In the genomic region with DNA sequence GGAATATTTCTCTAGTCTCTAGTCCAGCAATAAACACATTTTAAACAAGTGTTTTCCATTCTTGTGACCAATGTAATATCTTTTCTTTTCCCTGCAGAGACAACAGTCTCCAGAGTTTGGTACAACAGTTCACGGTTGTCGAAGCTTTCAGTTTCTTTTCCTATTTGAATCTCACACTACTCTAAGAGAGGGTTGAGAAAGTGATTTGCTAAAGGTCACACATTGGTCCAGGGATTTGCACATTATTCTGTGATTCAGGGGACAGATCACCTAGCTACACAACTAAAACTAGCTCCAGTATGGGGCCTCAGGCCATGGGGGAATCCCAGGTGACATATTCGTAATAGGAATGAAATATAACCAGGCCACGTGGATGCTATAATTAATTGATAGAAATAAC, we compare ENCODE assay signal across 13 cellular contexts. TPM values are rescaled to one million over a fixed set of nuclear protein-coding genes. Genes with fewer than 3 reads are reported as not detected.
A peak's percentile ranks its signal among the peaks of the same experiment; 100 is the strongest.
DNase-seq lines count a peak whose midpoint lies in the region; ATAC-seq and TF ChIP-seq lines count a peak whose summit lies in the region.
"Had no signal": no experiment of that assay in that cellular context is flagged by ENCODE, and none has a peak within 500 bp of the region (broad histone marks: within the 10 kb centered on the region; RNA-seq: fewer than 3 reads in every experiment).

No MANE protein-coding gene starts in this region.

- no peak overlapping the region for H3K4me3 Mint-ChIP-seq in activated T-helper 2 cell treated with anti-CD3 and anti-CD28 coated beads, Interferon-gamma antibody, Interleukin-2, Interleukin-4, amounts not matched to agents 10 μg/mL and 5 μg/mL and 100 μg/mL, durations not matched to agents 14 hours and 24 hours and 36 hours (ENCODE audit: low read depth)
- H3K4me3 Mint-ChIP-seq: activated CD4-positive, alpha-beta memory T cell treated with anti-CD3 and anti-CD28 coated beads, Interleukin-2, amount 10 ng/mL, durations not matched to agents 7 days and 5 days; activated naive CD8-positive, alpha-beta T cell had no signal

- peaks cover 2% of the 10 kb centered on the region for H3K27me3 Mint-ChIP-seq in activated T-helper 2 cell treated with anti-CD3 and anti-CD28 coated beads, Interferon-gamma antibody, Interleukin-2, Interleukin-4, amounts not matched to agents 10 μg/mL and 5 μg/mL and 100 μg/mL, durations not matched to agents 14 hours and 24 hours and 36 hours (ENCODE audit: low read depth)

- H3K27ac Mint-ChIP-seq in activated T-helper 2 cell treated with anti-CD3 and anti-CD28 coated beads, Interferon-gamma antibody, Interleukin-2, Interleukin-4, amounts not matched to agents 10 μg/mL and 5 μg/mL and 100 μg/mL, durations not matched to agents 14 hours and 24 hours and 36 hours = no peak overlapping the region
- H3K27ac Mint-ChIP-seq: activated CD4-positive, alpha-beta memory T cell treated with anti-CD3 and anti-CD28 coated beads, Interleukin-2, amount 10 ng/mL, durations not matched to agents 7 days and 5 days; activated naive CD8-positive, alpha-beta T cell had no signal

- no peaks in the 10 kb centered on the region for H3K4me1 Mint-ChIP-seq in activated T-helper 2 cell treated with anti-CD3 and anti-CD28 coated beads, Interferon-gamma antibody, Interleukin-2, Interleukin-4, amounts not matched to agents 10 μg/mL and 5 μg/mL and 100 μg/mL, durations not matched to agents 14 hours and 24 hours and 36 hours (ENCODE audit: low read depth)

- no peaks in the 10 kb centered on the region for H3K9me3 Mint-ChIP-seq in activated T-helper 2 cell treated with anti-CD3 and anti-CD28 coated beads, Interferon-gamma antibody, Interleukin-2, Interleukin-4, amounts not matched to agents 10 μg/mL and 5 μg/mL and 100 μg/mL, durations not matched to agents 14 hours and 24 hours and 36 hours
- H3K9me3 Mint-ChIP-seq: activated CD4-positive, alpha-beta memory T cell treated with anti-CD3 and anti-CD28 coated beads, Interleukin-2, amount 10 ng/mL, durations not matched to agents 7 days and 5 days had no signal

- intact Hi-C loops in activated T-helper 2 cell treated with anti-CD3 and anti-CD28 coated beads, Interferon-gamma antibody, Interleukin-2, Interleukin-4, amounts not matched to agents 10 μg/mL and 5 μg/mL and 100 μg/mL, durations not matched to agents 14 hours and 24 hours and 36 hours (cut with micrococcal nuclease) = no loop called here

- ATAC-seq in GM19455 (IDR thresholded peaks at IDR 0.05; ENCODE audit: unreplicated experiment) (peak; percentile 70), HG02840 (IDR thresholded peaks at IDR 0.05; ENCODE audit: low FRiP score, unreplicated experiment) (peak; percentile 49), HG03575 (IDR thresholded peaks at IDR 0.05; ENCODE audit: extremely low read depth, insufficient number of reproducible peaks, low FRiP score, unreplicated experiment) (peak; percentile 42)

- no peak for TF ChIP-seq CTCF in GM13976 (IDR thresholded peaks at IDR 0.05; ENCODE audit: borderline replicate concordance, control extremely low read depth, extremely low read depth, insufficient read depth, missing control alignments)

- DNase-seq in GM13976 (ENCODE audit: low spot score) (peak; percentile 43), OCI-M1 (lab: John Stamatoyannopoulos, UW) (no peak), DMS153 (lab: John Stamatoyannopoulos, UW) (no peak)
- no peak for DNase-seq in activated T-helper 2 cell treated with anti-CD3 and anti-CD28 coated beads, Interferon-gamma antibody, Interleukin-2, Interleukin-4, amounts not matched to agents 10 μg/mL and 5 μg/mL and 100 μg/mL, durations not matched to agents 14 hours and 24 hours and 36 hours (ENCODE audit: low spot score)
- DNase-seq in activated effector memory CD4-positive, alpha-beta T cell treated with anti-CD3 and anti-CD28 coated beads, Interleukin-2, amount 50 U/mL, for 16 hours = no peak
- DNase-seq: activated CD4-positive, alpha-beta memory T cell treated with anti-CD3 and anti-CD28 coated beads, Interleukin-2, amount 10 ng/mL, durations not matched to agents 7 days and 5 days; DND-41; NCI-H1436 treated with DMSO at 0.1 percent for 48 hours; NK-92 treated with Interleukin-12 subunit alpha and Interleukin-12 subunit beta, amount 100 ng/mL, for 24 hours had no signal

- in situ Hi-C loops in GM13976 (cut with MboI; ENCODE audit: low sequenced_read_pairs, unreplicated experiment) = no loop called here

- H3K36me3 Mint-ChIP-seq in activated T-helper 2 cell treated with anti-CD3 and anti-CD28 coated beads, Interferon-gamma antibody, Interleukin-2, Interleukin-4, amounts not matched to agents 10 μg/mL and 5 μg/mL and 100 μg/mL, durations not matched to agents 14 hours and 24 hours and 36 hours (ENCODE audit: low read depth) = no peaks in the 10 kb centered on the region
- H3K36me3 Mint-ChIP-seq: activated naive CD8-positive, alpha-beta T cell had no signal

RNA-seq across cellular contexts. Expression of a gene that starts 13.7 kb away (rescaled TPM):
- not detected in 2 replicates for total RNA-seq in activated T-helper 2 cell treated with anti-CD3 and anti-CD28 coated beads, Interferon-gamma antibody, Interleukin-2, Interleukin-4, amounts not matched to agents 10 μg/mL and 5 μg/mL and 100 μg/mL, durations not matched to agents 14 hours and 24 hours and 36 hours
